ENCODE assay signal across 1 cellular context in the genomic region with DNA sequence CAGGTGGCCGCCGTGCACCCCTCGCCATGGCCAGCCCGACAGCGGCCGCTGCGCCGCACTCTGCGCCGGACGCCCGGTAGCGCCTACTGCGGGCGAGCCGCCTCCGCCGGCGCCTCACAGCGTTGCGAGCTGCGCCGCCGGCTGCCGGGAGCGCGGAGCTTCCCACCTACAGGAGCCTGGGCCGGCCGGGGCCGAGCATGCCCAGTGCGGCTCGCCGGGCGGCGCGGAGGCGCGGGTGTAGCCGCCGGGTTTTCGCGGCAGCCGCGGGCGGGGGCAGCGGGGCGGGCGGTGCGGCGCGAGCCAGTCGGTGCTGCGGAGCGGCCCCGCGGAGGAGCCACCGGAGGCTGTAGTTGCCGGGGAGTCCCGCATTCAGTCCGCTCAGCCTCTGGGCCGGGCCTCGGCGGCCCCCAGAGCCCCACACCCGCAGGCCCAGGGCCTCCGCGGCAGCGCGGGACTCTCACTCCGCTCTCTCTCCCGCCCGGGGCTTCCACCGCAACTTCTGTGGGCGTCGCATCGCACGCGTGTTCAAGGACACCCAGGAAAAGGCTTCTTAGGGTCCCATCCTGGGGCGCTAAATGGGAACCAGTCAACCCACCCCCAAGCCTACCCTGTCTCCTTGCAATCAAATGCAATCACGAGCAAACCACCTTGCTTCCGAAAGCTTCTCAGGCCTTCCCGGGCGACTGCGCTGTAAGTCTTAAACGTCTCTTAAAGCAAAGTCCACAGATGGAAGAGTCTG.
TF ChIP-seq lines count a peak whose summit lies in the region.

A gene (minus strand): TSS at position 143 of the 739 bp plus-strand sequence. CDS start 20,518 bp downstream, outside the sequence.

TF ChIP-seq in HEK293, 187 proteins besides CTCF, POLR2A, EP300 and RAD21 (continued from another document):
- TF ChIP-seq ZNF561 (tag by site-specific recombination; IDR thresholded peaks at IDR 0.05; ENCODE audit: borderline replicate concordance): peak; percentile 39; the same call in 1 of the 2 replicates
- peak; percentile 52; the same call in 1 of the 2 replicates for TF ChIP-seq GLIS2 (tag by site-specific recombination; IDR thresholded peaks at IDR 0.05)
- TF ChIP-seq, protein P1, sequence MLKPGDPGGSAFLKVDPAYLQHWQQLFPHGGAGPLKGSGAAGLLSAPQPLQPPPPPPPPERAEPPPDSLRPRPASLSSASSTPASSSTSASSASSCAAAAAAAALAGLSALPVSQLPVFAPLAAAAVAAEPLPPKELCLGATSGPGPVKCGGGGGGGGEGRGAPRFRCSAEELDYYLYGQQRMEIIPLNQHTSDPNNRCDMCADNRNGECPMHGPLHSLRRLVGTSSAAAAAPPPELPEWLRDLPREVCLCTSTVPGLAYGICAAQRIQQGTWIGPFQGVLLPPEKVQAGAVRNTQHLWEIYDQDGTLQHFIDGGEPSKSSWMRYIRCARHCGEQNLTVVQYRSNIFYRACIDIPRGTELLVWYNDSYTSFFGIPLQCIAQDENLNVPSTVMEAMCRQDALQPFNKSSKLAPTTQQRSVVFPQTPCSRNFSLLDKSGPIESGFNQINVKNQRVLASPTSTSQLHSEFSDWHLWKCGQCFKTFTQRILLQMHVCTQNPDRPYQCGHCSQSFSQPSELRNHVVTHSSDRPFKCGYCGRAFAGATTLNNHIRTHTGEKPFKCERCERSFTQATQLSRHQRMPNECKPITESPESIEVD (tag by site-specific recombination; IDR thresholded peaks at IDR 0.05): no peak
- no peak for TF ChIP-seq ZBTB21 (tag by site-specific recombination; IDR thresholded peaks at IDR 0.05)
- TF ChIP-seq, protein P2, sequence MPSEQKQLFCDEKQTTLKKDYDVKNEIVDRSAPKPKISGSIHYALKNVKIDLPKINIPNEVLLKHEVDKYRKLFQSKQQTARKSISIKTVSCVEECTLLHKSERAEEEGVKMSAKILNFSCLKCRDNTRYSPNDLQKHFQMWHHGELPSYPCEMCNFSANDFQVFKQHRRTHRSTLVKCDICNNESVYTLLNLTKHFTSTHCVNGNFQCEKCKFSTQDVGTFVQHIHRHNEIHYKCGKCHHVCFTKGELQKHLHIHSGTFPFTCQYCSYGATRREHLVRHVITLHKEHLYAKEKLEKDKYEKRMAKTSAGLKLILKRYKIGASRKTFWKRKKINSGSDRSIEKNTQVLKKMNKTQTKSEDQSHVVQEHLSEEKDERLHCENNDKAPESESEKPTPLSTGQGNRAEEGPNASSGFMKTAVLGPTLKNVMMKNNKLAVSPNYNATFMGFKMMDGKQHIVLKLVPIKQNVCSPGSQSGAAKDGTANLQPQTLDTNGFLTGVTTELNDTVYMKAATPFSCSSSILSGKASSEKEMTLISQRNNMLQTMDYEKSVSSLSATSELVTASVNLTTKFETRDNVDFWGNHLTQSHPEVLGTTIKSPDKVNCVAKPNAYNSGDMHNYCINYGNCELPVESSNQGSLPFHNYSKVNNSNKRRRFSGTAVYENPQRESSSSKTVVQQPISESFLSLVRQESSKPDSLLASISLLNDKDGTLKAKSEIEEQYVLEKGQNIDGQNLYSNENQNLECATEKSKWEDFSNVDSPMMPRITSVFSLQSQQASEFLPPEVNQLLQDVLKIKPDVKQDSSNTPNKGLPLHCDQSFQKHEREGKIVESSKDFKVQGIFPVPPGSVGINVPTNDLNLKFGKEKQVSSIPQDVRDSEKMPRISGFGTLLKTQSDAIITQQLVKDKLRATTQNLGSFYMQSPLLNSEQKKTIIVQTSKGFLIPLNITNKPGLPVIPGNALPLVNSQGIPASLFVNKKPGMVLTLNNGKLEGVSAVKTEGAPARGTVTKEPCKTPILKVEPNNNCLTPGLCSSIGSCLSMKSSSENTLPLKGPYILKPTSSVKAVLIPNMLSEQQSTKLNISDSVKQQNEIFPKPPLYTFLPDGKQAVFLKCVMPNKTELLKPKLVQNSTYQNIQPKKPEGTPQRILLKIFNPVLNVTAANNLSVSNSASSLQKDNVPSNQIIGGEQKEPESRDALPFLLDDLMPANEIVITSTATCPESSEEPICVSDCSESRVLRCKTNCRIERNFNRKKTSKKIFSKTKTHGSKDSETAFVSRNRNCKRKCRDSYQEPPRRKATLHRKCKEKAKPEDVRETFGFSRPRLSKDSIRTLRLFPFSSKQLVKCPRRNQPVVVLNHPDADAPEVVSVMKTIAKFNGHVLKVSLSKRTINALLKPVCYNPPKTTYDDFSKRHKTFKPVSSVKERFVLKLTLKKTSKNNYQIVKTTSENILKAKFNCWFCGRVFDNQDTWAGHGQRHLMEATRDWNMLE (tag by site-specific recombination; conservative IDR thresholded peaks at IDR 0.05; ENCODE audit: low read depth): no peak
- TF ChIP-seq ZNF677 (tag by site-specific recombination; IDR thresholded peaks at IDR 0.05): 0 out of 2 replicates have a peak, but pooled peaks have one; percentile 50
- TF ChIP-seq ZNF76 (tag by site-specific recombination; IDR thresholded peaks at IDR 0.05; ENCODE audit: borderline replicate concordance, low read depth): 0 out of 2 replicates have a peak, but pooled peaks have one; percentile 40
- peak; percentile 20; the same call in 1 of the 2 replicates for TF ChIP-seq ZFHX2 (tag by site-specific recombination; conservative IDR thresholded peaks at IDR 0.05)
- TF ChIP-seq ZFP69B (tag by site-specific recombination; IDR thresholded peaks at IDR 0.05): peak; percentile 52; the same call in 1 of the 2 replicates
- peak; percentile 65; the same call in 1 of the 2 replicates for TF ChIP-seq ZNF660 (tag by site-specific recombination; IDR thresholded peaks at IDR 0.05)
- TF ChIP-seq ZXDB (tag by site-specific recombination; IDR thresholded peaks at IDR 0.05): peak; percentile 53; the same call in 1 of the 2 replicates
- no peak for TF ChIP-seq ZNF621 (tag by site-specific recombination; IDR thresholded peaks at IDR 0.05)
- TF ChIP-seq KLF8 (tag by site-specific recombination; IDR thresholded peaks at IDR 0.05): peak; percentile 35; the same call in 1 of the 2 replicates
- TF ChIP-seq, protein P3, sequence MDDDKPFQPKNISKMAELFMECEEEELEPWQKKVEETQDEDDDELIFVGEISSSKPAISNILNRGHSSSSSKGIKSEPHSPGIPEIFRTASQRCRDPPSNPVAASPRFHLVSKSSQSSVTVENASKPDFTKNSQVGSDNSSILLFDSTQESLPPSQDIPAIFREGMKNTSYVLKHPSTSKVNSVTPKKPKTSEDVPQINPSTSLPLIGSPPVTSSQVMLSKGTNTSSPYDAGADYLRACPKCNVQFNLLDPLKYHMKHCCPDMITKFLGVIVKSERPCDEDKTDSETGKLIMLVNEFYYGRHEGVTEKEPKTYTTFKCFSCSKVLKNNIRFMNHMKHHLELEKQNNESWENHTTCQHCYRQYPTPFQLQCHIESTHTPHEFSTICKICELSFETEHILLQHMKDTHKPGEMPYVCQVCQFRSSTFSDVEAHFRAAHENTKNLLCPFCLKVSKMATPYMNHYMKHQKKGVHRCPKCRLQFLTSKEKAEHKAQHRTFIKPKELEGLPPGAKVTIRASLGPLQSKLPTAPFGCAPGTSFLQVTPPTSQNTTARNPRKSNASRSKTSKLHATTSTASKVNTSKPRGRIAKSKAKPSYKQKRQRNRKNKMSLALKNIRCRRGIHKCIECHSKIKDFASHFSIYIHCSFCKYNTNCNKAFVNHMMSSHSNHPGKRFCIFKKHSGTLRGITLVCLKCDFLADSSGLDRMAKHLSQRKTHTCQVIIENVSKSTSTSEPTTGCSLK (tag by site-specific recombination; IDR thresholded peaks at IDR 0.05): no peak
- peak; percentile 35; the same call in 1 of the 2 replicates for TF ChIP-seq ZFP37 (tag by site-specific recombination; IDR thresholded peaks at IDR 0.05)
- TF ChIP-seq, protein P4, sequence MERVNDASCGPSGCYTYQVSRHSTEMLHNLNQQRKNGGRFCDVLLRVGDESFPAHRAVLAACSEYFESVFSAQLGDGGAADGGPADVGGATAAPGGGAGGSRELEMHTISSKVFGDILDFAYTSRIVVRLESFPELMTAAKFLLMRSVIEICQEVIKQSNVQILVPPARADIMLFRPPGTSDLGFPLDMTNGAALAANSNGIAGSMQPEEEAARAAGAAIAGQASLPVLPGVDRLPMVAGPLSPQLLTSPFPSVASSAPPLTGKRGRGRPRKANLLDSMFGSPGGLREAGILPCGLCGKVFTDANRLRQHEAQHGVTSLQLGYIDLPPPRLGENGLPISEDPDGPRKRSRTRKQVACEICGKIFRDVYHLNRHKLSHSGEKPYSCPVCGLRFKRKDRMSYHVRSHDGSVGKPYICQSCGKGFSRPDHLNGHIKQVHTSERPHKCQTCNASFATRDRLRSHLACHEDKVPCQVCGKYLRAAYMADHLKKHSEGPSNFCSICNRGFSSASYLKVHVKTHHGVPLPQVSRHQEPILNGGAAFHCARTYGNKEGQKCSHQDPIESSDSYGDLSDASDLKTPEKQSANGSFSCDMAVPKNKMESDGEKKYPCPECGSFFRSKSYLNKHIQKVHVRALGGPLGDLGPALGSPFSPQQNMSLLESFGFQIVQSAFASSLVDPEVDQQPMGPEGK (tag by site-specific recombination; IDR thresholded peaks at IDR 0.05): peak; percentile 92
